ENCODE assay signal across 30 cellular contexts in the genomic region with DNA sequence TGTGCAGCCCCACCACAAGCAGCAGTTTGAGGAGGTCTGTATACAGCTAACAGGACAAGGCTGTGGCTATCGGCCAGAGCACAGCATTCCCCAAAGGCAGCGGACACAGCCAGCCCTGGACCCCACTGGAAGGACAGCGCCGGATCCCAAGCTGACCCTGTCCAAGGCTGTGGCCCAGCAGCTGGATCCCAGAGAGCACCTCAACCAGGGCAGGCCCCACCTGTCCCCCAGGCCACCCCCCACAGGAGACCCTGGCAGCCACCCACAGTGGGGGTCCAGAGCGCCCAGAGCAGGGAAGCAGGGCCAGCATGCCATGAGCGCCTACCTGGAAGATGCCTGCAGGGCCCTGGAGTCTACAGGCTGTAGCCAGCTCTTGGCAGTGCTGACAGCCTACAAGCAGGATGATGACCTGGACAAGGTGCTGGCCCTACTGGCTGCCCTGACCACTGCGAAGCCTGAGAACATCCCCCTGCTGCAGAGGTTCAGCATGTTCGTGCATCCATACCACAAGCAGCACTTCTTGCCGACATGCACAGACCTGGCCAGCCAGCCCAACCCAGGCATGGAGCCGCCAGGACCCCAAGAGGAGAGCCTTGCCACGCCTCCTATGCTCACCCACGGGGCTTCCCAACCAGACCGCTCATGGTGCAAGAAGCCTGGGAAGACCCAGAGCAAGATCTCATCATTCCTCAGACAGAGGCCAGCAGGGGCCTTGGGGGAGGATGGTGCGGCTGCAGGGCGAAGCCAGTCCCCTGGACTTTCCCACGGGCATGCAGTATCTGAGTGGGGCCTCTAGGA.
"Had no signal": no experiment of that assay in that cellular context is flagged by ENCODE, and none has a peak within 500 bp of the region (broad histone marks: within the 10 kb centered on the region; RNA-seq: fewer than 3 reads in every experiment).

No MANE protein-coding gene starts in this region.

- H3K27ac ChIP-seq: ascending aorta, cardiac muscle cell, Peyer's patch, RWPE1, SJCRH30, SK-N-MC, WERI-Rb-1 had no signal

- ATAC-seq: activated CD8-positive, alpha-beta memory T cell treated with anti-CD3 and anti-CD28 coated beads, Interleukin-2, amount 10 ng/mL, durations not matched to agents 7 days and 5 days; PC-3 had no signal

- H3K36me3 ChIP-seq: cardiac muscle cell, SJCRH30, WERI-Rb-1 had no signal

- H3K4me3 Mint-ChIP-seq: activated CD4-positive, alpha-beta memory T cell treated with anti-CD3 and anti-CD28 coated beads, Interleukin-2, amount 10 ng/mL, durations not matched to agents 7 days and 5 days; activated CD8-positive, alpha-beta memory T cell treated with anti-CD3 and anti-CD28 coated beads, Interleukin-2, amount 10 ng/mL, durations not matched to agents 7 days and 5 days; activated naive CD4-positive, alpha-beta T cell treated with anti-CD3 and anti-CD28 coated beads, Interleukin-2, amount 10 ng/mL, durations not matched to agents 7 days and 5 days; activated naive CD8-positive, alpha-beta T cell treated with anti-CD3 and anti-CD28 coated beads for 36 hours had no signal

- H3K4me1 Mint-ChIP-seq: activated CD4-positive, alpha-beta memory T cell treated with anti-CD3 and anti-CD28 coated beads, Interleukin-2, amount 10 ng/mL, durations not matched to agents 7 days and 5 days; activated CD8-positive, alpha-beta memory T cell treated with anti-CD3 and anti-CD28 coated beads, Interleukin-2, amount 10 ng/mL, durations not matched to agents 7 days and 5 days; activated naive CD4-positive, alpha-beta T cell treated with anti-CD3 and anti-CD28 coated beads, Interleukin-2, amount 10 ng/mL, durations not matched to agents 7 days and 5 days; activated naive CD8-positive, alpha-beta T cell treated with anti-CD3 and anti-CD28 coated beads for 36 hours had no signal

- H3K9me3 ChIP-seq: Peyer's patch, SJCRH30 had no signal

- H3K4me1 ChIP-seq: ascending aorta, Peyer's patch had no signal

- H3K4me3 ChIP-seq: ascending aorta, cardiac muscle cell, Peyer's patch, SJCRH30, SK-N-MC had no signal

- H3K27ac Mint-ChIP-seq: activated CD4-positive, alpha-beta memory T cell treated with anti-CD3 and anti-CD28 coated beads, Interleukin-2, amount 10 ng/mL, durations not matched to agents 7 days and 5 days; activated CD8-positive, alpha-beta memory T cell treated with anti-CD3 and anti-CD28 coated beads, Interleukin-2, amount 10 ng/mL, durations not matched to agents 7 days and 5 days; activated naive CD4-positive, alpha-beta T cell treated with anti-CD3 and anti-CD28 coated beads, Interleukin-2, amount 10 ng/mL, durations not matched to agents 7 days and 5 days; activated naive CD8-positive, alpha-beta T cell treated with anti-CD3 and anti-CD28 coated beads for 36 hours had no signal

- H3K27me3 ChIP-seq: ascending aorta, cardiac muscle cell, Peyer's patch, SJCRH30 had no signal

- DNase-seq: activated CD4-positive, alpha-beta memory T cell treated with anti-CD3 and anti-CD28 coated beads, Interleukin-2, amount 10 ng/mL, durations not matched to agents 7 days and 5 days; activated CD4-positive, alpha-beta T cell treated with anti-CD3 and anti-CD28 coated beads for 1 hour; activated CD4-positive, alpha-beta T cell treated with anti-CD3 and anti-CD28 coated beads for 48 hours; activated CD4-positive, CD25-positive, alpha-beta regulatory T cell; activated CD8-positive, alpha-beta memory T cell treated with anti-CD3 and anti-CD28 coated beads for 24 hours; activated CD8-positive, alpha-beta memory T cell treated with anti-CD3 and anti-CD28 coated beads, Interleukin-2, amount 10 ng/mL, durations not matched to agents 7 days and 5 days; activated CD8-positive, alpha-beta memory T cell treated with anti-CD3 and anti-CD28 coated beads, Interleukin-2, amount 50 U/mL, for 48 hours; activated effector memory CD4-positive, alpha-beta T cell treated with Interleukin-2 at 50 U/mL for 16 hours; activated naive CD4-positive, alpha-beta T cell treated with anti-CD3 and anti-CD28 coated beads, Interleukin-2, amount 10 ng/mL, durations not matched to agents 7 days and 5 days; activated naive CD8-positive, alpha-beta T cell treated with anti-CD3 and anti-CD28 coated beads for 36 hours; activated T-cell treated with anti-CD3 and anti-CD28 coated beads, Interleukin-2, amount 50 U/mL, for 48 hours; amniotic stem cell; NCI-H1092 treated with DMSO at 0.1 percent for 48 hours; NCI-H1417; NCI-H187 treated with DMSO at 0.1 percent for 48 hours; NCI-H2081 treated with DMSO at 0.1 percent for 48 hours; NCI-H510A; NCI-H526; NCI-H748 treated with DMSO at 0.1 percent for 48 hours; NK-92 treated with Interleukin-12 subunit alpha and Interleukin-12 subunit beta, amount 100 ng/mL, for 24 hours; PC-3; Peyer's patch; SHP77; SJCRH30; T1000; WERI-Rb-1 had no signal

- H3K27me3 Mint-ChIP-seq: activated CD4-positive, alpha-beta memory T cell treated with anti-CD3 and anti-CD28 coated beads, Interleukin-2, amount 10 ng/mL, durations not matched to agents 7 days and 5 days; activated CD8-positive, alpha-beta memory T cell treated with anti-CD3 and anti-CD28 coated beads, Interleukin-2, amount 10 ng/mL, durations not matched to agents 7 days and 5 days; activated naive CD4-positive, alpha-beta T cell treated with anti-CD3 and anti-CD28 coated beads, Interleukin-2, amount 10 ng/mL, durations not matched to agents 7 days and 5 days; activated naive CD8-positive, alpha-beta T cell treated with anti-CD3 and anti-CD28 coated beads for 36 hours had no signal
